ENCODE assay signal across 9 cellular contexts in genomic region chr17:66200685-66201092, GRCh38. TPM values are rescaled to one million over a fixed set of nuclear protein-coding genes. Genes with fewer than 3 reads are reported as not detected.
DNase-seq lines count a peak whose midpoint lies in the region; ATAC-seq and TF ChIP-seq lines count a peak whose summit lies in the region.
"Had no signal": no experiment of that assay in that cellular context is flagged by ENCODE, and none has a peak within 500 bp of the region (broad histone marks: within the 10 kb centered on the region; RNA-seq: fewer than 3 reads in every experiment).

No MANE protein-coding gene starts in this region.

- no peak overlapping the region for H3K4me3 Mint-ChIP-seq in CD4-positive, CD25-positive, alpha-beta regulatory T cell
- no peak overlapping the region for H3K4me3 Mint-ChIP-seq in activated naive CD4-positive, alpha-beta T cell treated with anti-CD3 and anti-CD28 coated beads, Interleukin-2, amount 10 ng/mL, durations not matched to agents 7 days and 5 days
- H3K4me3 Mint-ChIP-seq: IgD-negative memory B cell had no signal

- H3K9me3 ChIP-seq in CD4-positive, CD25-positive, alpha-beta regulatory T cell (ENCODE audit: control insufficient read depth in 2 of 2, low read length in 2 of 2) = no peaks in the 10 kb centered on the region
- H3K9me3 ChIP-seq in right cardiac atrium (ENCODE audit: control insufficient read depth, low read length) = no peaks in the 10 kb centered on the region
- peaks cover 0 to 4% (median 0%) of the 10 kb centered on the region in 8 donors for H3K9me3 ChIP-seq in spleen

- ATAC-seq in CD4-positive, CD25-positive, alpha-beta regulatory T cell (ENCODE audit: low read depth in 2 of 2) = no peak
- peak in 1 of 2 donors; percentile 29 for ATAC-seq in right cardiac atrium
- no peak for ATAC-seq in GM21717 (IDR thresholded peaks at IDR 0.05; ENCODE audit: unreplicated experiment)
- ATAC-seq in HG03521 (IDR thresholded peaks at IDR 0.05; ENCODE audit: unreplicated experiment) = no peak

- H3K27me3 ChIP-seq in CD4-positive, CD25-positive, alpha-beta regulatory T cell (ENCODE audit: control insufficient read depth, insufficient read depth, low read length) = no peaks in the 10 kb centered on the region
- H3K27me3 ChIP-seq in right cardiac atrium (ENCODE audit: control insufficient read depth, insufficient read depth) (no peaks in the 10 kb centered on the region), spleen (replicated peaks in 1 of 7) (no peaks in the 10 kb centered on the region)

- peak; percentile 24 to 79 (median 58) for TF ChIP-seq CTCF in spleen (IDR thresholded peaks at IDR 0.05 in 8 of 11, conservative IDR thresholded peaks at IDR 0.05 in 3 of 11)

- DNase-seq in CD4-positive, CD25-positive, alpha-beta regulatory T cell = peak; percentile 4 to 71 (median 31)
- DNase-seq in HK-2 (ENCODE audit: unreplicated experiment) (peak; percentile 37), NOMO-1 treated with DMSO at 0.1 percent for 48 hours (lab: John Stamatoyannopoulos, UW; ENCODE audit: unreplicated experiment) (peak; percentile 20), right cardiac atrium (peak in 2 of 3 donors; percentile 16 to 64), spleen (no peak)
- peak; percentile 64 for DNase-seq in activated naive CD4-positive, alpha-beta T cell treated with anti-CD3 and anti-CD28 coated beads, Interleukin-2, amount 10 ng/mL, durations not matched to agents 7 days and 5 days

- H3K9me3 Mint-ChIP-seq in CD4-positive, CD25-positive, alpha-beta regulatory T cell = no peaks in the 10 kb centered on the region
- no peaks in the 10 kb centered on the region for H3K9me3 Mint-ChIP-seq in activated naive CD4-positive, alpha-beta T cell treated with anti-CD3 and anti-CD28 coated beads, Interleukin-2, amount 10 ng/mL, durations not matched to agents 7 days and 5 days
- H3K9me3 Mint-ChIP-seq: IgD-negative memory B cell had no signal

- CTCF ChIA-PET in activated naive CD4-positive, alpha-beta T cell treated with anti-CD3 and anti-CD28 coated beads, Interleukin-2, amount 10 ng/mL, durations not matched to agents 7 days and 5 days (lab: Charles Lee) = interaction anchor here (0.7 to 3.3 kb wide), 15 partner anchors 11 to 722 kb away, joined by 3 to 15 read pairs (median 3); no protein-coding TSS in a partner anchor

- H3K4me3 ChIP-seq in CD4-positive, CD25-positive, alpha-beta regulatory T cell (ENCODE audit: low read depth, low read length) = no peak overlapping the region
- H3K4me3 ChIP-seq in right cardiac atrium (ENCODE audit: low read length) = no peak overlapping the region
- no peak overlapping the region for H3K4me3 ChIP-seq in spleen

- H3K27ac Mint-ChIP-seq in CD4-positive, CD25-positive, alpha-beta regulatory T cell = peak overlapping the region in 1 of 3 donors; percentile 1
- no peak overlapping the region for H3K27ac Mint-ChIP-seq in activated naive CD4-positive, alpha-beta T cell treated with anti-CD3 and anti-CD28 coated beads, Interleukin-2, amount 10 ng/mL, durations not matched to agents 7 days and 5 days
- H3K27ac Mint-ChIP-seq: IgD-negative memory B cell had no signal

- H3K27ac ChIP-seq in CD4-positive, CD25-positive, alpha-beta regulatory T cell (ENCODE audit: insufficient read depth, low read length, poor library complexity, severe bottlenecking) = no peak overlapping the region
- H3K27ac ChIP-seq in right cardiac atrium (ENCODE audit: low read length) (no peak overlapping the region), spleen (no peak overlapping the region)

- WGBS in right cardiac atrium = 7% methylated on average over 3 of the region's 3 CpGs
- WGBS in spleen, 5 donors = 0 to 6% (median 5%) methylated on average over 3 of the region's 3 CpGs

- no peaks in the 10 kb centered on the region for H3K36me3 ChIP-seq in CD4-positive, CD25-positive, alpha-beta regulatory T cell (ENCODE audit: control insufficient read depth, insufficient read depth, low read length)
- no peaks in the 10 kb centered on the region for H3K36me3 ChIP-seq in spleen

- H3K4me1 ChIP-seq in CD4-positive, CD25-positive, alpha-beta regulatory T cell (ENCODE audit: control insufficient read depth, insufficient read depth, low read length, poor library complexity, severe bottlenecking) = peaks cover 5% of the 10 kb centered on the region
- H3K4me1 ChIP-seq in right cardiac atrium (ENCODE audit: control insufficient read depth, insufficient read depth, low read length) = no peaks in the 10 kb centered on the region
- H3K4me1 ChIP-seq in spleen = peaks cover 0 to 10% (median 0%) of the 10 kb centered on the region in 6 donors

- no peaks in the 10 kb centered on the region for H3K36me3 Mint-ChIP-seq in CD4-positive, CD25-positive, alpha-beta regulatory T cell
- no peaks in the 10 kb centered on the region for H3K36me3 Mint-ChIP-seq in activated naive CD4-positive, alpha-beta T cell treated with anti-CD3 and anti-CD28 coated beads, Interleukin-2, amount 10 ng/mL, durations not matched to agents 7 days and 5 days
- H3K36me3 Mint-ChIP-seq: IgD-negative memory B cell had no signal

- H3K27me3 Mint-ChIP-seq in CD4-positive, CD25-positive, alpha-beta regulatory T cell = no peaks in the 10 kb centered on the region
- peaks cover 4% of the 10 kb centered on the region for H3K27me3 Mint-ChIP-seq in activated naive CD4-positive, alpha-beta T cell treated with anti-CD3 and anti-CD28 coated beads, Interleukin-2, amount 10 ng/mL, durations not matched to agents 7 days and 5 days

- intact Hi-C loops in right cardiac atrium (cut with DNase I) (no loop called here), spleen (cut with DNase I; ENCODE audit: low total_unique reads) (no loop called here)

- no peak for TF ChIP-seq POLR2A in spleen (IDR thresholded peaks at IDR 0.05)

- H3K4me1 Mint-ChIP-seq in CD4-positive, CD25-positive, alpha-beta regulatory T cell = peaks cover 0 to 19% (median 16%) of the 10 kb centered on the region in 4 donors
- H3K4me1 Mint-ChIP-seq in activated naive CD4-positive, alpha-beta T cell treated with anti-CD3 and anti-CD28 coated beads, Interleukin-2, amount 10 ng/mL, durations not matched to agents 7 days and 5 days = peaks cover 19% of the 10 kb centered on the region

RNA-seq across cellular contexts. Expression of gene CEP112, which starts 8.8 kb away (rescaled TPM):
- 2.3 TPM for total RNA-seq in CD4-positive, CD25-positive, alpha-beta regulatory T cell
- polyA plus RNA-seq in CD4-positive, CD25-positive, alpha-beta regulatory T cell = under 1 TPM in 3 of 4 donors, not detected in 1; 0.15 to 0.76 (median 0.31) TPM
- total RNA-seq in right cardiac atrium (10 to 100 TPM; 17.8 to 23.1 (median 20.5) TPM), spleen (10 to 100 TPM; 16.0 to 31.0 (median 19.4) TPM)
- polyA plus RNA-seq in right cardiac atrium (11.1 TPM), spleen (10 to 100 TPM in 1 of 3 donors, 1 to 10 TPM in 2; 3.1 to 13.9 (median 6.7) TPM)
- polyA plus RNA-seq: IgD-negative memory B cell had no signal

RNA-seq across cellular contexts. Expression of gene APOH, which starts 28.5 kb away (rescaled TPM):
- not detected for total RNA-seq in CD4-positive, CD25-positive, alpha-beta regulatory T cell
- polyA plus RNA-seq in CD4-positive, CD25-positive, alpha-beta regulatory T cell = not detected
- total RNA-seq in right cardiac atrium (1 to 10 TPM in 1 of 4 donors, not detected in 3; 1.3 TPM), spleen (1 to 10 TPM in 1 of 7 donors, not detected in 6; 1.2 TPM)
- polyA plus RNA-seq in right cardiac atrium (0.11 TPM), spleen (not detected)
- polyA plus RNA-seq: IgD-negative memory B cell had no signal
